Comparison of ENCODE assay signal across 8 cellular contexts in genomic region chr13:23378009-23378632, GRCh38. TPM values are rescaled to one million over a fixed set of nuclear protein-coding genes. Genes with fewer than 3 reads are reported as not detected.
A peak's percentile ranks its signal among the peaks of the same experiment; 100 is the strongest.
DNase-seq lines count a peak whose midpoint lies in the region; ATAC-seq, FAIRE-seq and TF ChIP-seq lines count a peak whose summit lies in the region.

No MANE protein-coding gene starts in this region.

- TF ChIP-seq CTCF in esophagus squamous epithelium (IDR thresholded peaks at IDR 0.05), result no peak
- TF ChIP-seq CTCF in smooth muscle cell (IDR thresholded peaks at IDR 0.05; ENCODE audit: borderline replicate concordance, insufficient read depth, poor library complexity, severe bottlenecking), result no peak
- no peak for TF ChIP-seq CTCF in D721Med (IDR thresholded peaks at IDR 0.05; ENCODE audit: insufficient read depth, missing control alignments)

- H2AFZ ChIP-seq in smooth muscle cell (ENCODE audit: low read depth), result peak overlapping the region; percentile 13

- peaks cover under 1% of the 10 kb centered on the region for H4K20me1 ChIP-seq in smooth muscle cell (ENCODE audit: low read depth)

- intact Hi-C loops in left cardiac atrium (cut with DNase I), result no loop called here
- intact Hi-C loops in cardiac septum (cut with DNase I), result loop anchor here (10.0 kb wide), 2 partner anchors 193 to 327 kb away; partner anchors contain the start of gene SGCG
- intact Hi-C loops in esophagus squamous epithelium (cut with DNase I), result no loop called here

- H3K4me3 ChIP-seq in esophagus squamous epithelium (peak overlapping the region in 1 of 4 donors; percentile 15), smooth muscle cell (no peak overlapping the region)

- 17 to 20% methylated on average over 11 of the region's 11 CpGs for WGBS in esophagus squamous epithelium, 2 donors
- WGBS in smooth muscle cell (ENCODE audit: low lambda C conversion rate), result 40% methylated on average over 11 of the region's 11 CpGs

- H3K36me3 ChIP-seq in esophagus squamous epithelium (no peaks in the 10 kb centered on the region), smooth muscle cell (ENCODE audit: low read depth) (no peaks in the 10 kb centered on the region)

- H3K9ac ChIP-seq in smooth muscle cell (ENCODE audit: low read depth), result peak overlapping the region; percentile 57

- no peaks in the 10 kb centered on the region for H3K27me3 ChIP-seq in esophagus squamous epithelium
- H3K27me3 ChIP-seq in smooth muscle cell (ENCODE audit: low read depth), result no peaks in the 10 kb centered on the region

- H3K9me3 ChIP-seq in esophagus squamous epithelium (no peaks in the 10 kb centered on the region), smooth muscle cell (replicated peaks; ENCODE audit: low read depth) (no peaks in the 10 kb centered on the region)

- ATAC-seq in left cardiac atrium, result peak in 1 of 2 donors; percentile 47
- no peak for ATAC-seq in GM19324 (IDR thresholded peaks at IDR 0.05; ENCODE audit: low FRiP score, unreplicated experiment)

- peak overlapping the region; percentile 12 for H3K4me2 ChIP-seq in smooth muscle cell

- peaks cover 11% of the 10 kb centered on the region for H3K79me2 ChIP-seq in smooth muscle cell (ENCODE audit: low read depth)

- DNase-seq in left cardiac atrium (peak; percentile 56), cardiac septum (ENCODE audit: low spot score) (no peak), LHCN-M2 (ENCODE audit: low read depth) (peak; percentile 98), esophagus squamous epithelium (lab: John Stamatoyannopoulos, UW) (no peak), smooth muscle cell (lab: John Stamatoyannopoulos, UW; ENCODE audit: unreplicated experiment) (no peak), D721Med (ENCODE audit: insufficient read length, low spot score) (no peak)
- peak; percentile 18 to 62 for DNase-seq in activated CD8-positive, alpha-beta memory T cell treated with anti-CD3 and anti-CD28 coated beads for 4 hours (ENCODE audit: low read depth in 2 of 2)

- peak overlapping the region in 3 of 4 donors; percentile 64 to 92 (median 74) for H3K27ac ChIP-seq in esophagus squamous epithelium
- H3K27ac ChIP-seq in smooth muscle cell (ENCODE audit: low read depth), result peak overlapping the region; percentile 92

- peaks cover 0 to 51% (median 26%) of the 10 kb centered on the region in 3 donors for H3K4me1 ChIP-seq in esophagus squamous epithelium
- H3K4me1 ChIP-seq in smooth muscle cell (ENCODE audit: low read depth), result peaks cover 12% of the 10 kb centered on the region

- H3F3A ChIP-seq in smooth muscle cell (ENCODE audit: low read depth), result peaks cover 20% of the 10 kb centered on the region

- no peak for FAIRE-seq in D721Med (lab: Jason Lieb, UNC)

- TF ChIP-seq POLR2A in esophagus squamous epithelium (IDR thresholded peaks at IDR 0.05), result no peak

RNA-seq across cellular contexts. Expression of gene SACS, which starts 55.4 kb away (rescaled TPM):
- 10 to 100 TPM; 12.1 to 23.3 TPM for total RNA-seq in left cardiac atrium
- total RNA-seq in cardiac septum, result 29.4 TPM
- 82.8 and 88.1 TPM in 2 replicates for total RNA-seq in LHCN-M2 (2014; rRNA removed)
- 10.0 TPM for polyA plus RNA-seq in LHCN-M2 (2012)
- total RNA-seq in esophagus squamous epithelium, result 10 to 100 TPM in 2 of 4 donors, 1 to 10 TPM in 2; 3.0 to 14.5 (median 10.6) TPM
- total RNA-seq in smooth muscle cell, result 40.9 and 48.7 TPM in 2 replicates
- polyA plus RNA-seq in smooth muscle cell, result 4.4 and 5.3 TPM in 2 replicates

Comparison
In these comparisons a context has a peak if more than half of its experiments do, and no peak if none do; other contexts are left out.
1. DNase-seq: peak in left cardiac atrium (single experiment), LHCN-M2 (single experiment) and activated CD8-positive, alpha-beta memory T cell treated with anti-CD3 and anti-CD28 coated beads for 4 hours (2 of 2); none in cardiac septum (single experiment), esophagus squamous epithelium (single experiment), smooth muscle cell (single experiment) and D721Med (single experiment).